Comparison of ENCODE assay signal across 1 cellular context in the genomic region with DNA sequence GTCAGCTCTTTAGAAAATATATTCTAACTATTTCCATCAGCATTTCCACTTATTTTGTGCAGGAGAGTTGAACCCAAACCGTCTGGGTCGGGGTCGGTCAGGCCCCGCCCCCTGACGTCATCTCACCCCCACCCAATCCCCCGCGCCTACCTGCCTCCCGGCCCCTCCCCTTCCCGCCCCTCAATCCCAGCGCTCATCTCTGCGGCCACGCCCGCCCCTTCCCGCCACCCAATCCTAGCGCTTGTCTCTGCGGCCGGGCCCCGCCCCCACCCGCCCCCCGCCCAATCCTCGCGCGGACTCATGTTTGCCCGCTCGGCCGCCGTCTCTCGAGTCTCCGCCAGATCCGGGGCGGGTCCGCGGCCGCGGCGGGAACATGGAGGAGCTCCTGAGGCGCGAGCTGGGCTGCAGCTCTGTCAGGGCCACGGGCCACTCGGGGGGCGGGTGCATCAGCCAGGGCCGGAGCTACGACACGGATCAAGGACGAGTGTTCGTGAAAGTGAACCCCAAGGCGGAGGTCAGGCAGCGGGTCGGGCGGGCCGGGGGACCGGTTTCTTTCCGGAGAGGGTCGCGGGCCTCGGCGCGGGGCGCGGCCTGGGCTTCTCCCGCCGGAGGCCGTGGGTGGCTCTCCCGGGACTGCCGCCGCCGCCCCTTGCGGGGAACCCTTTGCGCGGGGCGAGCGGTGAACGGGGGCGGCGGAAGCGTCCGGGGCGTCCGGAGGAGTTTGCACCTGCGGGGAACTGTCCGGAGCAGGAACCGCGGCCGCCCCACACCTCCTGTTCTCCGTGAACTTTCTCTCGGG.
A peak's percentile ranks its signal among the peaks of the same experiment; 100 is the strongest.
TF ChIP-seq lines count a peak whose summit lies in the region.

A gene with protein sequence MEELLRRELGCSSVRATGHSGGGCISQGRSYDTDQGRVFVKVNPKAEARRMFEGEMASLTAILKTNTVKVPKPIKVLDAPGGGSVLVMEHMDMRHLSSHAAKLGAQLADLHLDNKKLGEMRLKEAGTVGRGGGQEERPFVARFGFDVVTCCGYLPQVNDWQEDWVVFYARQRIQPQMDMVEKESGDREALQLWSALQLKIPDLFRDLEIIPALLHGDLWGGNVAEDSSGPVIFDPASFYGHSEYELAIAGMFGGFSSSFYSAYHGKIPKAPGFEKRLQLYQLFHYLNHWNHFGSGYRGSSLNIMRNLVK (plus strand): TSS at position 324 of the 799 bp plus-strand sequence. CDS start 50 bp downstream, at position 374.

TF ChIP-seq in HEK293, 187 proteins besides CTCF, POLR2A, EP300 and RAD21 (continued from another document):
- TF ChIP-seq ZFP69B (tag by site-specific recombination; IDR thresholded peaks at IDR 0.05): no peak
- peak; percentile 73 for TF ChIP-seq KLF16 (tag by site-specific recombination; IDR thresholded peaks at IDR 0.05)
- no peak for TF ChIP-seq ZNF623 (tag by site-specific recombination; IDR thresholded peaks at IDR 0.05)
- TF ChIP-seq, protein P1, sequence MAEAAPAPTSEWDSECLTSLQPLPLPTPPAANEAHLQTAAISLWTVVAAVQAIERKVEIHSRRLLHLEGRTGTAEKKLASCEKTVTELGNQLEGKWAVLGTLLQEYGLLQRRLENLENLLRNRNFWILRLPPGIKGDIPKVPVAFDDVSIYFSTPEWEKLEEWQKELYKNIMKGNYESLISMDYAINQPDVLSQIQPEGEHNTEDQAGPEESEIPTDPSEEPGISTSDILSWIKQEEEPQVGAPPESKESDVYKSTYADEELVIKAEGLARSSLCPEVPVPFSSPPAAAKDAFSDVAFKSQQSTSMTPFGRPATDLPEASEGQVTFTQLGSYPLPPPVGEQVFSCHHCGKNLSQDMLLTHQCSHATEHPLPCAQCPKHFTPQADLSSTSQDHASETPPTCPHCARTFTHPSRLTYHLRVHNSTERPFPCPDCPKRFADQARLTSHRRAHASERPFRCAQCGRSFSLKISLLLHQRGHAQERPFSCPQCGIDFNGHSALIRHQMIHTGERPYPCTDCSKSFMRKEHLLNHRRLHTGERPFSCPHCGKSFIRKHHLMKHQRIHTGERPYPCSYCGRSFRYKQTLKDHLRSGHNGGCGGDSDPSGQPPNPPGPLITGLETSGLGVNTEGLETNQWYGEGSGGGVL (tag by site-specific recombination; IDR thresholded peaks at IDR 0.05): no peak; the same call in 1 of the 2 replicates
- no peak for TF ChIP-seq ZNF266 (tag by site-specific recombination; IDR thresholded peaks at IDR 0.05; ENCODE audit: low read depth)
- TF ChIP-seq ZBTB8A (tag by site-specific recombination; IDR thresholded peaks at IDR 0.05): 0 out of 2 replicates have a peak, but pooled peaks have one; percentile 25
- TF ChIP-seq ZNF548 (tag by site-specific recombination; IDR thresholded peaks at IDR 0.05): no peak
- TF ChIP-seq, protein P2, sequence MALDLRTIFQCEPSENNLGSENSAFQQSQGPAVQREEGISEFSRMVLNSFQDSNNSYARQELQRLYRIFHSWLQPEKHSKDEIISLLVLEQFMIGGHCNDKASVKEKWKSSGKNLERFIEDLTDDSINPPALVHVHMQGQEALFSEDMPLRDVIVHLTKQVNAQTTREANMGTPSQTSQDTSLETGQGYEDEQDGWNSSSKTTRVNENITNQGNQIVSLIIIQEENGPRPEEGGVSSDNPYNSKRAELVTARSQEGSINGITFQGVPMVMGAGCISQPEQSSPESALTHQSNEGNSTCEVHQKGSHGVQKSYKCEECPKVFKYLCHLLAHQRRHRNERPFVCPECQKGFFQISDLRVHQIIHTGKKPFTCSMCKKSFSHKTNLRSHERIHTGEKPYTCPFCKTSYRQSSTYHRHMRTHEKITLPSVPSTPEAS (tag by site-specific recombination; IDR thresholded peaks at IDR 0.05): no peak
- TF ChIP-seq ZNF610 (tag by site-specific recombination; IDR thresholded peaks at IDR 0.05; ENCODE audit: borderline replicate concordance): 0 out of 2 replicates have a peak, but pooled peaks have one; percentile 20
- peak; percentile 19; the same call in 1 of the 2 replicates for TF ChIP-seq SP7 (tag by site-specific recombination; IDR thresholded peaks at IDR 0.05)
- TF ChIP-seq MZF1 (tag by site-specific recombination; IDR thresholded peaks at IDR 0.05; ENCODE audit: borderline replicate concordance): no peak
- TF ChIP-seq SP2 (tag by site-specific recombination; IDR thresholded peaks at IDR 0.05): peak; percentile 82
- peak; percentile 81 for TF ChIP-seq GLIS2 (tag by site-specific recombination; IDR thresholded peaks at IDR 0.05)
